In genomic region chr20:33301192-33301930, GRCh38 we compare ENCODE assay signal across 1 cellular context.
TF ChIP-seq lines count a peak whose summit lies in the region.

No MANE protein-coding gene starts in this region.

TF ChIP-seq in GM12878, 131 proteins besides CTCF, POLR2A, EP300 and RAD21:
- no peak for TF ChIP-seq MTA3 (IDR thresholded peaks at IDR 0.05; ENCODE audit: borderline replicate concordance, low read length)
- TF ChIP-seq SRF (IDR thresholded peaks at IDR 0.05; ENCODE audit: low read depth in 2 of 2, low read length in 2 of 2) = 0 out of 4 replicates have a peak, but pooled peaks of 1 of the 2 experiments have one; percentile 39
- TF ChIP-seq MLLT1 (IDR thresholded peaks at IDR 0.05) = 0 out of 2 replicates have a peak, but pooled peaks have one; percentile 35
